ENCODE assay signal across 9 cellular contexts in genomic region chr1:5844442-5844841, GRCh38.
"Had no signal": no experiment of that assay in that cellular context is flagged by ENCODE, and none has a peak within 500 bp of the region (broad histone marks: within the 10 kb centered on the region; RNA-seq: fewer than 3 reads in every experiment).

No MANE protein-coding gene starts in this region.

- FAIRE-seq: H54, HTR-8/SVneo had no signal

- H3K27ac ChIP-seq: GM23248, KMS-11 had no signal

- ATAC-seq: HCT116 had no signal

- DNase-seq: GM23248, GOT3, IMR-90, KBM-7 had no signal

- H3K4me3 ChIP-seq: GM23248, HAP-1 had no signal

- H3K9me3 ChIP-seq: HAP-1 had no signal

- H3K9ac ChIP-seq: GM23248, KMS-11 had no signal

- H3K36me3 ChIP-seq: HAP-1 had no signal

- H3K4me2 ChIP-seq: KMS-11 had no signal

- H2AFZ ChIP-seq: GM23248 had no signal

- H3K4me1 ChIP-seq: HAP-1 had no signal
